8 cellular contexts compared by ENCODE assay signal in genomic region chr2:177254433-177255226, GRCh38. TPM values are rescaled to one million over a fixed set of nuclear protein-coding genes. Genes with fewer than 3 reads are reported as not detected.
DNase-seq lines count a peak whose midpoint lies in the region; ATAC-seq and TF ChIP-seq lines count a peak whose summit lies in the region.

No MANE protein-coding gene starts in this region.

- peaks cover 62% of the 10 kb centered on the region for H3K4me1 Mint-ChIP-seq in GM23338
- H3K4me1 Mint-ChIP-seq in stimulated activated effector memory CD8-positive, alpha-beta T cell treated with anti-CD3 and anti-CD28 coated beads, Interleukin-12 subunit alpha, Interleukin-12 subunit beta, amount 100 ng/mL, for 72 hours, result peaks cover 75% of the 10 kb centered on the region

- H3K36me3 Mint-ChIP-seq in GM23338 (ENCODE audit: low read depth), result peaks cover 34% of the 10 kb centered on the region
- peaks cover 88% of the 10 kb centered on the region for H3K36me3 Mint-ChIP-seq in stimulated activated effector memory CD8-positive, alpha-beta T cell treated with anti-CD3 and anti-CD28 coated beads, Interleukin-12 subunit alpha, Interleukin-12 subunit beta, amount 100 ng/mL, for 72 hours

- ATAC-seq in GM23338 (peak; percentile 94), left ventricle myocardium superior (peak; percentile 28), aorta (ENCODE audit: low FRiP score) (no peak), HG03460 (IDR thresholded peaks at IDR 0.05; ENCODE audit: unreplicated experiment) (no peak)
- no peak for ATAC-seq in stimulated activated effector memory CD8-positive, alpha-beta T cell treated with anti-CD3 and anti-CD28 coated beads, Interleukin-12 subunit alpha, Interleukin-12 subunit beta, amount 100 ng/mL, for 72 hours

- no peaks in the 10 kb centered on the region for H3F3A ChIP-seq in GM23338 (replicated peaks; ENCODE audit: low read depth)

- peaks cover 30% of the 10 kb centered on the region for H3K4me1 ChIP-seq in GM23338 (ENCODE audit: insufficient read depth)
- peaks cover 13 to 17% of the 10 kb centered on the region in 2 donors for H3K4me1 ChIP-seq in aorta (ENCODE audit: control insufficient read depth in 1 of 2, insufficient read depth in 2 of 2, low read length in 2 of 2)

- 44 to 48% methylated on average over 11 of the region's 11 CpGs for WGBS in aorta, 2 donors

- peaks cover 100% of the 10 kb centered on the region for H3K79me2 ChIP-seq in GM23338 (replicated peaks; ENCODE audit: insufficient read depth)

- peaks cover 10% of the 10 kb centered on the region for H3K27me3 Mint-ChIP-seq in GM23338 (ENCODE audit: insufficient read depth, low read depth, poor library complexity)

- peak overlapping the region; percentile 58 for H3K27ac ChIP-seq in GM23338 (ENCODE audit: low read depth)
- no peak overlapping the region for H3K27ac ChIP-seq in aorta (ENCODE audit: low read depth in 1 of 2, low read length in 2 of 2)

- peak; percentile 90 to 93 for TF ChIP-seq CTCF in GM23338 (conservative IDR thresholded peaks at IDR 0.05; ENCODE audit: low read depth in 2 of 2)
- TF ChIP-seq CTCF in WI38 (IDR thresholded peaks at IDR 0.05; ENCODE audit: low read depth, low read length), result peak; percentile 30; the same call in 1 of the 2 replicates

- DNase-seq in A172 (ENCODE audit: low spot score) (peak; percentile 28), GM23338 (ENCODE audit: low spot score) (peak; percentile 93), left ventricle myocardium superior (no peak), aorta (no peak), cerebellum (ENCODE audit: low spot score) (no peak)
- DNase-seq in stimulated activated effector memory CD8-positive, alpha-beta T cell treated with anti-CD3 and anti-CD28 coated beads, Interleukin-12 subunit alpha, Interleukin-12 subunit beta, amount 100 ng/mL, for 72 hours (ENCODE audit: low spot score in 2 of 2), result no peak

- H3K36me3 ChIP-seq in GM23338 (ENCODE audit: insufficient read depth), result 0 out of 2 replicates have a peak, but pooled peaks cover 6% of the 10 kb centered on the region
- H3K36me3 ChIP-seq in aorta (ENCODE audit: control insufficient read depth in 1 of 2, insufficient read depth in 2 of 2, low read length in 1 of 2), result no peaks in the 10 kb centered on the region

- intact Hi-C loops in left ventricle myocardium superior (cut with micrococcal nuclease) (no loop called here), aorta (cut with DNase I) (no loop called here)

- no peak overlapping the region for H3K27ac Mint-ChIP-seq in GM23338
- H3K27ac Mint-ChIP-seq in stimulated activated effector memory CD8-positive, alpha-beta T cell treated with anti-CD3 and anti-CD28 coated beads, Interleukin-12 subunit alpha, Interleukin-12 subunit beta, amount 100 ng/mL, for 72 hours, result peak overlapping the region; percentile 44

- peak overlapping the region; percentile 41; the same call in 1 of the 2 replicates for H3K4me2 ChIP-seq in GM23338

- no peaks in the 10 kb centered on the region for H3K9me3 ChIP-seq in aorta (ENCODE audit: control insufficient read depth, low read length)

- H3K27me3 ChIP-seq in GM23338 (ENCODE audit: insufficient read depth) (no peaks in the 10 kb centered on the region), aorta (ENCODE audit: control insufficient read depth in 1 of 2, insufficient read depth in 2 of 2, low read length in 1 of 2) (no peaks in the 10 kb centered on the region)

- no peak overlapping the region for H2AFZ ChIP-seq in GM23338

- H3K9me3 Mint-ChIP-seq in GM23338, result peaks cover 21% of the 10 kb centered on the region
- no peaks in the 10 kb centered on the region for H3K9me3 Mint-ChIP-seq in stimulated activated effector memory CD8-positive, alpha-beta T cell treated with anti-CD3 and anti-CD28 coated beads, Interleukin-12 subunit alpha, Interleukin-12 subunit beta, amount 100 ng/mL, for 72 hours

- no peaks in the 10 kb centered on the region for H3K9me2 ChIP-seq in GM23338 (ENCODE audit: insufficient read depth)

- H4K20me1 ChIP-seq in GM23338 (replicated peaks; ENCODE audit: insufficient read depth), result peaks cover 53% of the 10 kb centered on the region

- H3K4me3 ChIP-seq in GM23338, result no peak overlapping the region
- H3K4me3 ChIP-seq in WI38 (ENCODE audit: low read depth, low read length), result no peak overlapping the region
- H3K4me3 ChIP-seq in aorta (ENCODE audit: low read length in 2 of 2), result no peak overlapping the region

- H3K4me3 Mint-ChIP-seq in GM23338, result no peak overlapping the region
- H3K4me3 Mint-ChIP-seq in stimulated activated effector memory CD8-positive, alpha-beta T cell treated with anti-CD3 and anti-CD28 coated beads, Interleukin-12 subunit alpha, Interleukin-12 subunit beta, amount 100 ng/mL, for 72 hours, result no peak overlapping the region

TF ChIP-seq in GM23338, 12 proteins besides CTCF, POLR2A, EP300 and RAD21:
- TF ChIP-seq STAT1 (IDR thresholded peaks at IDR 0.05; ENCODE audit: unreplicated experiment) (no peak), CREB1 (CRISPR knock-in tag; IDR thresholded peaks at IDR 0.05; ENCODE audit: low read depth) (0 out of 2 replicates have a peak, but pooled peaks have one; percentile 4)

RNA-seq across cellular contexts. Expression of gene NFE2L2, which starts 9.9 kb away (rescaled TPM):
- total RNA-seq in A172 (2014; rRNA removed; shearing (Covaris generic)), result 47.1 and 51.1 TPM in 2 replicates
- 28.0 and 35.0 TPM in 2 replicates for total RNA-seq in GM23338 (2014; rRNA removed; shearing (Covaris generic))
- 37.8 and 39.1 TPM in 2 replicates for polyA plus RNA-seq in GM23338 (2016; fragmentation: Nextera tagmentation; extraction: Ambion mirVana)
- total RNA-seq in left ventricle myocardium superior, result 50.6 TPM
- total RNA-seq in aorta, result 100 to 1,000 TPM; 101 to 131 TPM
- 100 to 1,000 TPM in 1 of 2 donors, 10 to 100 TPM in 1; 83.4 to 103 TPM for polyA plus RNA-seq in aorta
- total RNA-seq in cerebellum, result 21.1 TPM

RNA-seq across cellular contexts. Expression of gene HNRNPA3, which starts 42.0 kb away (rescaled TPM):
- total RNA-seq in A172 (2014; rRNA removed; shearing (Covaris generic)), result 37.8 and 41.3 TPM in 2 replicates
- 151 and 158 TPM in 2 replicates for total RNA-seq in GM23338 (2014; rRNA removed; shearing (Covaris generic))
- polyA plus RNA-seq in GM23338 (2016; fragmentation: Nextera tagmentation; extraction: Ambion mirVana), result 290 and 376 TPM in 2 replicates
- total RNA-seq in left ventricle myocardium superior, result 70.4 TPM
- 100 to 1,000 TPM; 149 to 178 TPM for total RNA-seq in aorta
- polyA plus RNA-seq in aorta, result 100 to 1,000 TPM; 118 to 139 TPM
- total RNA-seq in cerebellum, result 110 TPM

Comparison
In these comparisons a context has a peak if more than half of its experiments do, and no peak if none do; other contexts are left out.
1. DNase-seq: peak in A172 (single experiment) and GM23338 (single experiment); none in left ventricle myocardium superior (single experiment), stimulated activated effector memory CD8-positive, alpha-beta T cell treated with anti-CD3 and anti-CD28 coated beads, Interleukin-12 subunit alpha, Interleukin-12 subunit beta, amount 100 ng/mL, for 72 hours (0 of 2), aorta (0 of 2) and cerebellum (single experiment).
2. ATAC-seq: peak in GM23338 (single experiment) and left ventricle myocardium superior (single experiment); none in stimulated activated effector memory CD8-positive, alpha-beta T cell treated with anti-CD3 and anti-CD28 coated beads, Interleukin-12 subunit alpha, Interleukin-12 subunit beta, amount 100 ng/mL, for 72 hours (single experiment), aorta (single experiment) and HG03460 (single experiment).